ENCODE assay signal across 8 cellular contexts in genomic region chr10:79292789-79293746, GRCh38. TPM values are rescaled to one million over a fixed set of nuclear protein-coding genes. Genes with fewer than 3 reads are reported as not detected.
DNase-seq lines count a peak whose midpoint lies in the region; ATAC-seq and TF ChIP-seq lines count a peak whose summit lies in the region.

No MANE protein-coding gene starts in this region.

- peaks cover 48% of the 10 kb centered on the region for H3K36me3 Mint-ChIP-seq in mesothelial cell of epicardium

- no peaks in the 10 kb centered on the region for H3K9me3 ChIP-seq in OCI-LY1 (ENCODE audit: low read length)

- DNase-seq in brain microvascular endothelial cell (no peak), lung microvascular endothelial cell (ENCODE audit: low read depth in 2 of 2) (peak; percentile 28 to 42), mesothelial cell of epicardium (ENCODE audit: low spot score in 2 of 2, unreplicated experiment in 2 of 2) (no peak), H4 (ENCODE audit: low spot score) (no peak)

- no peak overlapping the region for H3K4me3 Mint-ChIP-seq in mesothelial cell of epicardium

- in situ Hi-C loops in brain microvascular endothelial cell (cut with HindIII; ENCODE audit: low pct_ligation_motif_present, low sequenced_read_pairs): no loop called here

- no peaks in the 10 kb centered on the region for H3K79me2 ChIP-seq in OCI-LY1 (ENCODE audit: insufficient read depth, low read length)

- H3K9me2 ChIP-seq in OCI-LY1 (ENCODE audit: low read depth, low read length): no peaks in the 10 kb centered on the region

- H3K27ac Mint-ChIP-seq in mesothelial cell of epicardium: no peak overlapping the region

- H3K36me3 ChIP-seq in OCI-LY1 (ENCODE audit: insufficient read depth, low read length): no peaks in the 10 kb centered on the region
- peaks cover 49% of the 10 kb centered on the region for H3K36me3 ChIP-seq in brain microvascular endothelial cell (replicated peaks)

- H3K4me1 Mint-ChIP-seq in mesothelial cell of epicardium: no peaks in the 10 kb centered on the region

- H3K27ac ChIP-seq in OCI-LY1 (ENCODE audit: low read depth, low read length, poor library complexity, severe bottlenecking) (no peak overlapping the region), brain microvascular endothelial cell (no peak overlapping the region)

- H4K20me1 ChIP-seq in OCI-LY1 (ENCODE audit: insufficient read depth, low read length): no peaks in the 10 kb centered on the region

- H3F3A ChIP-seq in OCI-LY1 (ENCODE audit: insufficient read depth, low read length): no peaks in the 10 kb centered on the region

- TF ChIP-seq CTCF in GM12873 (IDR thresholded peaks at IDR 0.05; ENCODE audit: insufficient read depth, low read depth, low read length, missing control alignments): peak; percentile 75
- TF ChIP-seq CTCF in OCI-LY1 (IDR thresholded peaks at IDR 0.05; ENCODE audit: low read length): peak; percentile 51; the same call in 1 of the 2 replicates
- TF ChIP-seq CTCF in brain microvascular endothelial cell (IDR thresholded peaks at IDR 0.05; ENCODE audit: low read depth, low read length, missing control alignments): peak; percentile 74
- TF ChIP-seq CTCF in mesothelial cell of epicardium (IDR thresholded peaks at IDR 0.05; ENCODE audit: unreplicated experiment): no peak

- no peaks in the 10 kb centered on the region for H3K9me3 Mint-ChIP-seq in mesothelial cell of epicardium

- H3K27me3 ChIP-seq in OCI-LY1 (ENCODE audit: insufficient read depth, low read length): no peaks in the 10 kb centered on the region
- no peaks in the 10 kb centered on the region for H3K27me3 ChIP-seq in brain microvascular endothelial cell (replicated peaks)

- no peaks in the 10 kb centered on the region for H3K27me3 Mint-ChIP-seq in mesothelial cell of epicardium (ENCODE audit: low read depth)

- H2AFZ ChIP-seq in OCI-LY1 (ENCODE audit: low read length): no peak overlapping the region

- H3K4me1 ChIP-seq in OCI-LY1 (ENCODE audit: insufficient read depth, low read length, severe bottlenecking): no peaks in the 10 kb centered on the region

- no peak overlapping the region for H3K9ac ChIP-seq in OCI-LY1 (ENCODE audit: low read length)

- no peak overlapping the region for H3K4me2 ChIP-seq in OCI-LY1 (ENCODE audit: low read length)

- ATAC-seq in HG03175 (IDR thresholded peaks at IDR 0.05; ENCODE audit: unreplicated experiment): no peak
- no peak for ATAC-seq in GM21360 (IDR thresholded peaks at IDR 0.05; ENCODE audit: unreplicated experiment)

- no peak overlapping the region for H3K4me3 ChIP-seq in OCI-LY1 (ENCODE audit: low read depth, low read length, poor library complexity, severe bottlenecking)
- no peak overlapping the region for H3K4me3 ChIP-seq in brain microvascular endothelial cell (ENCODE audit: low read depth, low read length)

RNA-seq across cellular contexts. Expression of gene PPIF, which starts 54.2 kb away (rescaled TPM):
- total RNA-seq in lung microvascular endothelial cell (10.9 and 13.1 TPM in 2 replicates), mesothelial cell of epicardium (35.1 to 37.3 TPM (median 36.3 TPM) in 3 replicates)
- total RNA-seq in H4 (2014; rRNA removed; shearing (Covaris generic)): 45.2 and 52.3 TPM in 2 replicates

Comparison
In these comparisons a context has a peak if more than half of its experiments do, and no peak if none do; other contexts are left out.
1. DNase-seq: peak in lung microvascular endothelial cell (2 of 2); none in brain microvascular endothelial cell (single experiment), mesothelial cell of epicardium (0 of 2) and H4 (single experiment).